Comparison of ENCODE assay signal across 8 cellular contexts in the genomic region with DNA sequence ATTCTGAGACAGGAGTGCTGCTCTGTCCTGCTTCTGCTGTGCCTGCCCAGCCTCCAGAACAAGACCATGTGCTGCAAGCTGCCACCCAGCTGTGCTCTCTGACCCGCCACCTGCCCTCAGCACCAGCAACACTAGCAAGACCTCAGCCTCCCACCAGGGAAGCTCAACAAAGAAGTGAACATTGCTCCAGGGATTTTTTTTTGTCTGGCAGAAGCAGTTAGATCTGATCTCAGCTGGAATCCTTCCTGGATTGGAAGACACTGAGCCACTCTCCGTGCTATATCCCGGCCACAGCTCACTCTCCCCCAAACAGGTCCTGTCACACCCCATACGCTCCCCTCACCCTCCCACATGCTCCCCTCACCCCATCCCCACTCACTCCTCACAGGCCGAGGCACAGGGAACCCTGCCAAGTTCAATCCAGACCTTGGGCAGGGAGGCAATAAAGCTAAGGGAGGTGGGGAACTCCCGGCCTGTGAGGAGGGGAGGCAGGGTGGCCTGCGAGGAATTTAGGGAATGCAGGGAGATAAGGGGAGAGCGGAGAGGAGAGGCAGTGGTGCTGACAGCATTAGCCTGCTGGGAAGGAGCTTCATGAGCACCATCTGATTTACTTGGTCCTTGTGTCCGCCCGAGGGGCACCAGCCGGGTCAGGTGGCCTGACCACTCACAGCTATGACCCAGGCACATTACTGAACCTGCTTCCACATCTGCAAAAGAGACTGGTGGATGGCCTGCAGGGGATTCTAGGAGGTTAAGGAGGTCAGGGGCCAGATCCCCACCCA. TPM values are rescaled to one million over a fixed set of nuclear protein-coding genes. Genes with fewer than 3 reads are reported as not detected.
A peak's percentile ranks its signal among the peaks of the same experiment; 100 is the strongest.
DNase-seq lines count a peak whose midpoint lies in the region; ATAC-seq and TF ChIP-seq lines count a peak whose summit lies in the region.

No MANE protein-coding gene starts in this region.

- H3K4me3 ChIP-seq in AG04450 (ENCODE audit: low read depth, low read length) (no peak overlapping the region), coronary artery (peak overlapping the region; percentile 45), mesendoderm (ENCODE audit: low read length) (no peak overlapping the region)

- no peaks in the 10 kb centered on the region for H3K9me3 ChIP-seq in AG04450 (ENCODE audit: control insufficient read depth, insufficient read depth, low read length)

- POLR2A ChIA-PET in AG04450 (lab: Yijun Ruan, JAX) = interaction anchor here (1.0 to 1.2 kb wide), 4 partner anchors 29 to 93 kb away, joined by 3 read pairs; partner anchors contain the start of genes CCDC85C, CCNK and SETD3

- H3K79me2 ChIP-seq in mesendoderm (ENCODE audit: control insufficient read depth, insufficient read depth, low read length) = peaks cover 3% of the 10 kb centered on the region

- peaks cover 2% of the 10 kb centered on the region for H3K79me1 ChIP-seq in mesendoderm (ENCODE audit: low read length)

- no peak overlapping the region for H2BK15ac ChIP-seq in mesendoderm (replicated peaks; ENCODE audit: low read depth)

- H3K36me3 ChIP-seq in mesendoderm (ENCODE audit: control insufficient read depth, insufficient read depth, low read length) = no peaks in the 10 kb centered on the region

- H2AK5ac ChIP-seq in mesendoderm (ENCODE audit: low read length) = peak overlapping the region; percentile 81

- H3K27ac ChIP-seq in AG04450 (ENCODE audit: low read depth, low read length) = peak overlapping the region; percentile 68
- peak overlapping the region in 1 of 2 donors; percentile 71 for H3K27ac ChIP-seq in coronary artery
- peak overlapping the region; percentile 14 for H3K27ac ChIP-seq in mesendoderm (ENCODE audit: low read depth, low read length)

- H2BK120ac ChIP-seq in mesendoderm (ENCODE audit: low read depth, low read length) = no peak overlapping the region

- H3K9ac ChIP-seq in mesendoderm (ENCODE audit: low read length) = peak overlapping the region; percentile 48

- peak overlapping the region; percentile 81 for H2BK5ac ChIP-seq in mesendoderm (ENCODE audit: low read length)

- TF ChIP-seq CTCF in AG04450 (IDR thresholded peaks at IDR 0.05; ENCODE audit: low read depth, low read length) (no peak), coronary artery (IDR thresholded peaks at IDR 0.05) (no peak)

- no peak overlapping the region for H4K5ac ChIP-seq in mesendoderm (ENCODE audit: low read length)

- H3K18ac ChIP-seq in mesendoderm (ENCODE audit: low read length) = peak overlapping the region; percentile 60

- peak overlapping the region; percentile 46 for H3K4me2 ChIP-seq in mesendoderm (ENCODE audit: low read length)

- no peak overlapping the region for H3K4ac ChIP-seq in mesendoderm (ENCODE audit: low read depth, low read length)

- DNase-seq in AG04450 (ENCODE audit: low read depth, low spot score) (peak; percentile 30), NCI-H1417 (lab: John Stamatoyannopoulos, UW) (peak in 2 of 3 experiments; percentile 57 to 90), coronary artery (ENCODE audit: low spot score) (no peak), mesendoderm (peak; percentile 97)
- DNase-seq in activated CD4-positive, alpha-beta T cell treated with anti-CD3 and anti-CD28 coated beads for 4 hours = no peak
- DNase-seq in activated T-cell treated with anti-CD3 and anti-CD28 coated beads, Interleukin-2, amount 50 U/mL, for 1 hour = no peak

- peak overlapping the region; percentile 82 for H3K56ac ChIP-seq in mesendoderm (ENCODE audit: low read length)

- CTCF ChIA-PET in AG04450 (lab: Charles Lee) = interaction anchor here (0.9 to 1.1 kb wide), 5 partner anchors 9 to 54 kb away, joined by 3 to 5 read pairs (median 4); no protein-coding TSS in a partner anchor

- H3K23ac ChIP-seq in mesendoderm (ENCODE audit: low read length) = peak overlapping the region; percentile 89

- no CpG with 5 or more reads among the region's 11 CpGs for WGBS in mesendoderm (ENCODE audit: extremely low coverage, insufficient coverage, low lambda C conversion rate)

- no peak overlapping the region for H4K8ac ChIP-seq in mesendoderm (ENCODE audit: low read depth, low read length)

- ATAC-seq in GM19452 (IDR thresholded peaks at IDR 0.05; ENCODE audit: unreplicated experiment) (no peak), GM18498 (IDR thresholded peaks at IDR 0.05; ENCODE audit: unreplicated experiment) (no peak)

- H3K27me3 ChIP-seq in AG04450 (ENCODE audit: control insufficient read depth, insufficient read depth, low read length) (no peaks in the 10 kb centered on the region), mesendoderm (ENCODE audit: insufficient read depth, low read length, poor library complexity) (no peaks in the 10 kb centered on the region)

- H3K4me1 ChIP-seq in mesendoderm (ENCODE audit: control insufficient read depth, low read depth, low read length) = peaks cover 57% of the 10 kb centered on the region

RNA-seq across cellular contexts. Expression of gene CCDC85C, which starts 29.7 kb away (rescaled TPM):
- polyA plus RNA-seq in AG04450 (2011; rRNA removed) = 7.2 and 8.5 TPM in 2 replicates
- polyA minus RNA-seq in AG04450 (2011; rRNA and poly(A)+ RNA removed) = 11.3 and 13.8 TPM in 2 replicates
- 10.1 TPM for polyA plus RNA-seq in mesendoderm (2013, experiment 1 of 2)
- 10.7 TPM for polyA plus RNA-seq in mesendoderm (2013, experiment 2 of 2)

Comparison
In these comparisons a context has a peak if more than half of its experiments do, and no peak if none do; other contexts are left out.
1. DNase-seq: peak in AG04450 (single experiment), NCI-H1417 (2 of 3) and mesendoderm (single experiment); none in coronary artery (single experiment), activated CD4-positive, alpha-beta T cell treated with anti-CD3 and anti-CD28 coated beads for 4 hours (0 of 2) and activated T-cell treated with anti-CD3 and anti-CD28 coated beads, Interleukin-2, amount 50 U/mL, for 1 hour (single experiment).